In the genomic region with DNA sequence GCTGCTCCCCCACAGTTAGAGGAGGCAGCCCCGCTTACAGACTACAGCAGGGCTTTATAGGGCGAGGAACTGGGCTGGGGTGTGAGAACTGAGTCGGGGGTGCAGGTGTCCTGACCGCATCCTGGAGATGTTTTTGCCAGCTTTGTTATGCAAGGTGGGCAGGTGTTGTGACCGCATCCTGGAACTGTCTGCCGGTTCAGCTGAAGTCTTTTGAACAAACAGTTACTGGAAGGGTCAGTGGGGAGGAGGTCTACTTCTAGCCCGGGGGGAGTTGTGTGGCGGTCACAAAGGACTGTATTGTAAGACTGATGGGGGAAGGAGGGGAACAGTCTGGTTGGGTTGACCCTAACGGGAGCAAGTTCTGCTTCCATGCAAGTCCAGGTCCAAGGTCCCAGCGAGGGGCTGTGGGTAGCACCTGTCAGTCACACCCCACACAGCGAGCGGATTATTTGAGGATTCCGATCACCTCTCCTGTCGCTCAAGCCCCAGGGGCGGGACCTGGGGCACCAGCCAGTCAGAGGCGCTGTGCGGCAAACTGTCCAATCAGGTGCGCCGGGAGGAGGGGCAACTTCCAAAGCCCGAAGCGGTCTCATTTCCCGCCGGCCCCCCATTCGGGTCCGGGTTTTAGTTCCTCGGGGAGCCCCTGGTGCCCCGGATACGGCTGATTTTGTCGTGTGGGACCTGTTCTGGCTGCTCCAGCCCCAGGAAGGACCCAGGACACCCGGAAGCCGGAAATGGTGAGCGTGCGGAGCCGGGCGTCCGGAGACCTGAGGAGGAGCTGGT, we compare ENCODE assay signal across 8 cellular contexts. TPM values are rescaled to one million over a fixed set of nuclear protein-coding genes. Genes with fewer than 3 reads are reported as not detected.
DNase-seq lines count a peak whose midpoint lies in the region; ATAC-seq, FAIRE-seq and TF ChIP-seq lines count a peak whose summit lies in the region.

Gene ZNF101 (plus strand): TSS at position 610 of the 783 bp plus-strand sequence. CDS start 125 bp downstream, at position 735.

- TF ChIP-seq CTCF in BE2C (IDR thresholded peaks at IDR 0.05; ENCODE audit: low read depth, low read length) (no peak), kidney epithelial cell (IDR thresholded peaks at IDR 0.05; ENCODE audit: insufficient read depth, low read length, poor library complexity, severe bottlenecking) (no peak)

- H3K36me3 ChIP-seq in BE2C (no peaks in the 10 kb centered on the region; the same call in 1 of the 2 replicates), kidney epithelial cell (ENCODE audit: control insufficient read depth, insufficient read depth, low read length) (no peaks in the 10 kb centered on the region)

- H3K27me3 ChIP-seq in BE2C (no peaks in the 10 kb centered on the region), kidney epithelial cell (ENCODE audit: control insufficient read depth, insufficient read depth, low read length) (no peaks in the 10 kb centered on the region)

- peak; percentile 57 for ATAC-seq in HG03442 (IDR thresholded peaks at IDR 0.05; ENCODE audit: unreplicated experiment)

- no peaks in the 10 kb centered on the region for H3K4me1 ChIP-seq in BE2C

- peak; percentile 95 for FAIRE-seq in GM19239 (lab: Jason Lieb, UNC)

- H3K4me3 ChIP-seq in BE2C (ENCODE audit: low read depth, low read length) (peak within 1 kb of the TSS; percentile 93), kidney epithelial cell (ENCODE audit: low read depth, low read length) (peak within 1 kb of the TSS; percentile 77)

- peak; percentile 94 for DNase-seq in BE2C
- peak; percentile 79 for DNase-seq in GM19239 (ENCODE audit: insufficient read length, low spot score)
- DNase-seq in NCI-H510A treated with DMSO at 0.1 percent for 48 hours (lab: John Stamatoyannopoulos, UW): peak; percentile 80
- DNase-seq in activated CD4-positive, alpha-beta T cell treated with anti-CD3 and anti-CD28 coated beads for 1 hour: peak; percentile 87
- peak; percentile 97 for DNase-seq in cerebellum (ENCODE audit: low spot score)
- DNase-seq in kidney epithelial cell (ENCODE audit: low read depth): peak; percentile 71
- peak; percentile 99 for DNase-seq in stimulated activated CD4-positive, alpha-beta T cell treated with anti-CD3 and anti-CD28 coated beads, Interleukin-15, amount 100 ng/mL, for 24 hours

- no peaks in the 10 kb centered on the region for H3K9me3 ChIP-seq in BE2C

RNA-seq across cellular contexts. Expression of gene ZNF101, which starts in this region (rescaled TPM):
- polyA plus RNA-seq in BE2C (2012; ENCODE audit: insufficient read depth, insufficient read length, low read depth): 2.8 TPM
- total RNA-seq in cerebellum: 9.1 TPM
- total RNA-seq in kidney epithelial cell: 4.9 and 5.3 TPM in 2 replicates

Comparison
In these comparisons a context has a peak if more than half of its experiments do, and no peak if none do; other contexts are left out.
1. Peak in every context shown above with its lines: DNase-seq, ATAC-seq and H3K4me3 ChIP-seq.